8 cellular contexts compared by ENCODE assay signal in the genomic region with DNA sequence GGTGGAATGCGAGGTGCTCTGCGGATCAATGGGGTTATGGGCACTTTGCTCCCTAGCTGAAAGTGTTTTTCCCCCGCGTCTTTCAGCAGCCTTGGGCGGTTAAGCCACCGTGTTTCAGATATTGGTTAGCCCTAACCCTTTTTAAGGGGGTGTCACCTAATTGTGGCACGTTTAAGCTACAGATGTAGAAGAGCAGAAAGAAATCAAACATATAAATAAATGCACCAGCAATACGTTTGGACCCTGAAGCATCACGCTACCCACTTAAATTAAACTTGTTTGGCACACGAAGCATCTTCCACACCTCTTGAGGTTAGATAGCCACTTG. TPM values are rescaled to one million over a fixed set of nuclear protein-coding genes. Genes with fewer than 3 reads are reported as not detected.
DNase-seq lines count a peak whose midpoint lies in the region; ATAC-seq, FAIRE-seq and TF ChIP-seq lines count a peak whose summit lies in the region.

No MANE protein-coding gene starts in this region.

- peaks cover 4% of the 10 kb centered on the region for H4K20me1 ChIP-seq in astrocyte (ENCODE audit: insufficient read depth, low read length)

- BruUV-seq in Caco-2 (replicated peaks; lab: Mats Ljungman, UMichigan), result no TSS peak

- H3K36me3 ChIP-seq in Caco-2 (ENCODE audit: control insufficient read depth, insufficient read depth, low read length) (no peaks in the 10 kb centered on the region; the same call in 1 of the 2 replicates), astrocyte (ENCODE audit: insufficient read depth, low read length) (no peaks in the 10 kb centered on the region), liver (ENCODE audit: control insufficient read depth in 4 of 4, insufficient read depth in 3 of 4, low read depth in 1 of 4, low read length in 3 of 4) (peaks cover 0 to 2% (median under 1%) of the 10 kb centered on the region in 4 donors)

- H3K4me3 Mint-ChIP-seq in Caco-2 (ENCODE audit: unreplicated experiment) (peak overlapping the region; percentile 80), astrocyte (ENCODE audit: unreplicated experiment) (peak overlapping the region; percentile 95), type B pancreatic cell (peak overlapping the region; percentile 91)

- ATAC-seq in HG03342 (IDR thresholded peaks at IDR 0.05; ENCODE audit: unreplicated experiment) (no peak), GM19463 (IDR thresholded peaks at IDR 0.05; ENCODE audit: unreplicated experiment) (no peak)

- H3K27ac Mint-ChIP-seq in Caco-2 (ENCODE audit: unreplicated experiment) (peak overlapping the region; percentile 16), astrocyte (ENCODE audit: unreplicated experiment) (peak overlapping the region; percentile 99), type B pancreatic cell (peak overlapping the region; percentile 87)

- H3K9ac ChIP-seq in astrocyte (ENCODE audit: low read length), result peak overlapping the region; percentile 96
- peak overlapping the region; percentile 60 to 95 for H3K9ac ChIP-seq in liver (ENCODE audit: low read depth in 1 of 2, low read length in 2 of 2)

- H3K4me1 ChIP-seq in Caco-2 (no peaks in the 10 kb centered on the region), astrocyte (ENCODE audit: insufficient read depth, low read length) (peaks cover 5% of the 10 kb centered on the region), liver (ENCODE audit: control insufficient read depth in 4 of 4, insufficient read depth in 4 of 4, low read length in 3 of 4) (peaks cover 0 to 11% (median 4%) of the 10 kb centered on the region in 4 donors)

- POLR2A ChIA-PET in Caco-2 (lab: Charles Lee), result no interaction called here

- H3K36me3 Mint-ChIP-seq in Caco-2 (ENCODE audit: insufficient read depth, unreplicated experiment), result peaks cover 15% of the 10 kb centered on the region
- H3K36me3 Mint-ChIP-seq in astrocyte (ENCODE audit: low read depth, unreplicated experiment), result no peaks in the 10 kb centered on the region
- peaks cover 10% of the 10 kb centered on the region for H3K36me3 Mint-ChIP-seq in type B pancreatic cell

- CTCF ChIA-PET in Caco-2 (lab: Charles Lee), result no interaction called here

- peak overlapping the region; percentile 91 for H3K4me2 ChIP-seq in astrocyte (ENCODE audit: low read length)

- peak; percentile 9 for FAIRE-seq in astrocyte (lab: Jason Lieb, UNC)

- TF ChIP-seq RAD21 in liver (IDR thresholded peaks at IDR 0.05), result no peak

- DNase-seq in Caco-2, result no peak
- no peak for DNase-seq in HL-60 (ENCODE audit: low read depth in 1 of 2, low spot score in 1 of 2)
- no peak for DNase-seq in astrocyte (ENCODE audit: low read depth)
- DNase-seq in type B pancreatic cell (ENCODE audit: extremely low spot score, unreplicated experiment), result no peak
- DNase-seq in GM10266 (ENCODE audit: extremely low spot score), result no peak

- H3K4me1 Mint-ChIP-seq in Caco-2 (ENCODE audit: low read depth, unreplicated experiment) (peaks cover 6% of the 10 kb centered on the region), astrocyte (ENCODE audit: low read depth, unreplicated experiment) (peaks cover 5% of the 10 kb centered on the region), type B pancreatic cell (ENCODE audit: unreplicated experiment) (peaks cover 22% of the 10 kb centered on the region)

- H3K9me3 Mint-ChIP-seq in Caco-2 (ENCODE audit: unreplicated experiment), result no peaks in the 10 kb centered on the region
- H3K9me3 Mint-ChIP-seq in astrocyte (ENCODE audit: unreplicated experiment), result no peaks in the 10 kb centered on the region
- peaks cover 7% of the 10 kb centered on the region for H3K9me3 Mint-ChIP-seq in type B pancreatic cell

- TF ChIP-seq CTCF in Caco-2 (IDR thresholded peaks at IDR 0.05; ENCODE audit: insufficient read depth in 1 of 2, low read depth in 1 of 2, low read length in 1 of 2, severe bottlenecking in 1 of 2, unreplicated experiment in 1 of 2), result no peak
- TF ChIP-seq CTCF in HL-60 (IDR thresholded peaks at IDR 0.05; ENCODE audit: insufficient read depth, low read length), result no peak
- TF ChIP-seq CTCF in astrocyte (IDR thresholded peaks at IDR 0.05; ENCODE audit: insufficient read depth, low read depth, low read length), result no peak
- TF ChIP-seq CTCF in liver (IDR thresholded peaks at IDR 0.05; ENCODE audit: low read depth, low read length, missing input control), result no peak
- no peak for TF ChIP-seq CTCF in type B pancreatic cell (conservative IDR thresholded peaks at IDR 0.05)
- TF ChIP-seq CTCF in GM10266 (IDR thresholded peaks at IDR 0.05; ENCODE audit: control insufficient read depth, insufficient read depth, low read depth, missing control alignments), result no peak

- intact Hi-C loops in Caco-2 (cut with micrococcal nuclease; ENCODE audit: unreplicated experiment), result loop anchor here (5.0 kb wide), 1 partner anchor 93 kb away; no protein-coding TSS in a partner anchor

- H3K27me3 Mint-ChIP-seq in Caco-2 (ENCODE audit: insufficient read depth, unreplicated experiment), result peaks cover 7% of the 10 kb centered on the region
- no peaks in the 10 kb centered on the region for H3K27me3 Mint-ChIP-seq in astrocyte (ENCODE audit: low read depth, unreplicated experiment)
- H3K27me3 Mint-ChIP-seq in type B pancreatic cell, result peaks cover 8% of the 10 kb centered on the region

- H3K27me3 ChIP-seq in Caco-2 (replicated peaks; ENCODE audit: control insufficient read depth, insufficient read depth, low read length), result no peaks in the 10 kb centered on the region
- H3K27me3 ChIP-seq in HL-60 (ENCODE audit: insufficient read depth, poor library complexity, severe bottlenecking), result no peaks in the 10 kb centered on the region
- no peaks in the 10 kb centered on the region for H3K27me3 ChIP-seq in astrocyte (ENCODE audit: insufficient read depth, low read length)
- no peaks in the 10 kb centered on the region for H3K27me3 ChIP-seq in liver (ENCODE audit: control insufficient read depth in 4 of 4, insufficient read depth in 4 of 4, low read length in 3 of 4)

- H3K4me3 ChIP-seq in Caco-2 (ENCODE audit: low read depth, low read length) (peak overlapping the region; percentile 78), HL-60 (replicated peaks; ENCODE audit: insufficient read depth, low read length) (peak overlapping the region; percentile 68), astrocyte (ENCODE audit: insufficient read depth, low read depth, low read length) (peak overlapping the region; percentile 75), liver (ENCODE audit: low read depth in 1 of 3, low read length in 3 of 3) (peak overlapping the region; percentile 80 to 86 (median 81))

- peak overlapping the region; percentile 96 for H2AFZ ChIP-seq in astrocyte (ENCODE audit: low read depth, low read length)

- 2% methylated on average over 10 of the region's 10 CpGs for WGBS in liver

- no peaks in the 10 kb centered on the region for H3K9me3 ChIP-seq in Caco-2
- H3K9me3 ChIP-seq in astrocyte (ENCODE audit: insufficient read depth, low read depth, low read length), result no peaks in the 10 kb centered on the region
- H3K9me3 ChIP-seq in liver (ENCODE audit: control insufficient read depth in 4 of 4, low read length in 3 of 4), result no peaks in the 10 kb centered on the region

- H3K79me2 ChIP-seq in astrocyte (ENCODE audit: insufficient read depth, low read length), result peaks cover 39% of the 10 kb centered on the region

- peak overlapping the region; percentile 62 for H3K27ac ChIP-seq in HL-60 (replicated peaks)
- H3K27ac ChIP-seq in astrocyte (ENCODE audit: low read depth, low read length), result peak overlapping the region; percentile 90
- H3K27ac ChIP-seq in liver (ENCODE audit: low read depth in 1 of 2, low read length in 2 of 2), result peak overlapping the region; percentile 85 to 96

TF ChIP-seq in liver, 16 proteins besides CTCF, POLR2A, EP300 and RAD21:
- peak in 1 of 2 donors; percentile 40 for TF ChIP-seq HNF4A (conservative IDR thresholded peaks at IDR 0.05)
- no peak for TF ChIP-seq TAF1 (conservative IDR thresholded peaks at IDR 0.05)

RNA-seq across cellular contexts. Expression of a gene that starts 0.7 kb away (rescaled TPM):
- total RNA-seq in Caco-2 (2022) (16.9 and 19.1 TPM in 2 replicates), astrocyte (21.2 and 23.5 TPM in 2 replicates), liver (10 to 100 TPM; 19.9 to 32.9 TPM), type B pancreatic cell (ENCODE audit: low replicate concordance) (22.3 and 30.4 TPM in 2 replicates)
- 1 to 10 TPM; 6.2 to 9.8 TPM for polyA plus RNA-seq in liver

RNA-seq across cellular contexts. Expression of a gene that starts 26.0 kb away (rescaled TPM):
- 0.09 TPM in 1 of 2 replicates, not detected in the other for total RNA-seq in Caco-2 (2022)
- 26.9 and 27.2 TPM in 2 replicates for total RNA-seq in astrocyte
- 10 to 100 TPM; 20.0 to 47.3 TPM for total RNA-seq in liver
- 1 to 10 TPM; 9.0 to 9.4 TPM for polyA plus RNA-seq in liver
- total RNA-seq in type B pancreatic cell (ENCODE audit: low replicate concordance), result 11.8 and 24.0 TPM in 2 replicates

Comparison
In these comparisons a context has a peak if more than half of its experiments do, and no peak if none do; other contexts are left out.
1. H3K27ac Mint-ChIP-seq: peak in every context shown above with its lines; median percentile 99 in astrocyte; 87 in type B pancreatic cell; 16 in Caco-2.
2. RNA of a gene that starts 26.0 kb away (total RNA-seq): 20.0 to 47.3 TPM in liver, 26.9 to 27.2 TPM in astrocyte and 11.8 to 24.0 TPM in type B pancreatic cell; 0.09 TPM in Caco-2; every median in the first group is over 10 times any median in the second.
3. Peak in every context shown above with its lines, with median percentiles within 50 percentile points of each other: H3K4me3 ChIP-seq, H3K4me3 Mint-ChIP-seq and H3K27ac ChIP-seq.